ENCODE assay signal across 9 cellular contexts in genomic region chr2:127081826-127082633, GRCh38. TPM values are rescaled to one million over a fixed set of nuclear protein-coding genes. Genes with fewer than 3 reads are reported as not detected.
DNase-seq lines count a peak whose midpoint lies in the region; ATAC-seq lines count a peak whose summit lies in the region.
"Had no signal": no experiment of that assay in that cellular context is flagged by ENCODE, and none has a peak within 500 bp of the region (broad histone marks: within the 10 kb centered on the region; RNA-seq: fewer than 3 reads in every experiment).

No MANE protein-coding gene starts in this region.

- no peak overlapping the region for H3K27ac ChIP-seq in aorta (ENCODE audit: low read depth in 1 of 2, low read length in 2 of 2)
- H3K27ac ChIP-seq: 22Rv1 had no signal

- no peaks in the 10 kb centered on the region for H3K27me3 ChIP-seq in aorta (ENCODE audit: control insufficient read depth in 1 of 2, insufficient read depth in 2 of 2, low read length in 1 of 2)

- no peaks in the 10 kb centered on the region for H3K36me3 ChIP-seq in aorta (ENCODE audit: control insufficient read depth in 1 of 2, insufficient read depth in 2 of 2, low read length in 1 of 2)

- H3K4me3 ChIP-seq in aorta (ENCODE audit: low read length in 2 of 2): no peak overlapping the region

- no peaks in the 10 kb centered on the region for H3K4me1 ChIP-seq in aorta (ENCODE audit: control insufficient read depth in 1 of 2, insufficient read depth in 2 of 2, low read length in 2 of 2)

- DNase-seq in NK-92 treated with Interleukin-12 subunit alpha and Interleukin-12 subunit beta, amount 100 ng/mL, for 24 hours (lab: John Stamatoyannopoulos, UW): peak; percentile 70
- DNase-seq in NK-92 (lab: John Stamatoyannopoulos, UW; ENCODE audit: unreplicated experiment) (no peak), left kidney (ENCODE audit: low read depth, low spot score) (peak; percentile 77), aorta (no peak), OCI-M2 (lab: John Stamatoyannopoulos, UW; ENCODE audit: unreplicated experiment) (no peak)
- peak; percentile 58 for DNase-seq in activated T-helper 9 cell treated with anti-CD3 and anti-CD28 coated beads, Interleukin-2, amount 50 U/mL, for 16 hours (ENCODE audit: low read depth)
- DNase-seq in stimulated activated CD8-positive, alpha-beta memory T cell treated with anti-CD3 and anti-CD28 coated beads, Interleukin-12 subunit alpha, Interleukin-12 subunit beta, amount 100 ng/mL, for 4 hours (ENCODE audit: low read depth): peak; percentile 56

- WGBS in aorta, 2 donors: 88% methylated on average over 27 to 28 of the region's 28 CpGs

- intact Hi-C loops in aorta (cut with DNase I): no loop called here

- peak; percentile 42 for ATAC-seq in HG03571 (IDR thresholded peaks at IDR 0.05; ENCODE audit: unreplicated experiment)
- no peak for ATAC-seq in aorta (ENCODE audit: low FRiP score)

- H3K9me3 ChIP-seq in aorta (ENCODE audit: control insufficient read depth, low read length): no peaks in the 10 kb centered on the region

RNA-seq across cellular contexts. Expression of gene BIN1, which starts 24.9 kb away (rescaled TPM):
- 10 to 100 TPM; 22.9 to 37.9 TPM for total RNA-seq in aorta
- 10 to 100 TPM; 15.4 to 20.3 TPM for polyA plus RNA-seq in aorta

Comparison
In these comparisons a context has a peak if more than half of its experiments do, and no peak if none do; other contexts are left out.
1. DNase-seq: peak in NK-92 treated with Interleukin-12 subunit alpha and Interleukin-12 subunit beta, amount 100 ng/mL, for 24 hours (single experiment), activated T-helper 9 cell treated with anti-CD3 and anti-CD28 coated beads, Interleukin-2, amount 50 U/mL, for 16 hours (single experiment), left kidney (single experiment) and stimulated activated CD8-positive, alpha-beta memory T cell treated with anti-CD3 and anti-CD28 coated beads, Interleukin-12 subunit alpha, Interleukin-12 subunit beta, amount 100 ng/mL, for 4 hours (single experiment); none in NK-92 (single experiment), aorta (0 of 2) and OCI-M2 (single experiment).